In the genomic region with DNA sequence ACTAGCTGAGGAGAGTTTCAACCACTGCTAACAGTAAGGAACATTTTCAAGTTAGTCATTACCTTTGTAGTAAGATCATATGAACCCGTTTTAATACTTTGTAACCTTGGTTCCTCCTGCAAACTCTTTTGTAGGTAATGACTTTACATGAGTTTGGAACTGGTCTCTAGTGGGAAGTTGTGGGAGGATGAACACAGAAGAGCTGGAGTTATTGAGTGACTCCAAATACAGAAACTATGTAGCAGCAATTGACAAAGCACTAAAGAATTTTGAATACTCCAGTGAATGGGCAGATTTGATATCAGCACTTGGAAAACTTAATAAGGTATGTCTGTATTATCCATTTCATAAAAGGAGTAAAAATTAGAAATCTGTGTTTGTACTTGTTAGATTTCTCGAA, we compare ENCODE assay signal across 26 cellular contexts. TPM values are rescaled to one million over a fixed set of nuclear protein-coding genes. Genes with fewer than 3 reads are reported as not detected.
DNase-seq lines count a peak whose midpoint lies in the region; FAIRE-seq and TF ChIP-seq lines count a peak whose summit lies in the region.
"Had no signal": no experiment of that assay in that cellular context is flagged by ENCODE, and none has a peak within 500 bp of the region (broad histone marks: within the 10 kb centered on the region; RNA-seq: fewer than 3 reads in every experiment).

No MANE protein-coding gene starts in this region.

- H3K27me3 ChIP-seq in mammary epithelial cell (ENCODE audit: insufficient read depth, low read length) (no peaks in the 10 kb centered on the region), breast epithelium (no peaks in the 10 kb centered on the region), keratinocyte (ENCODE audit: control insufficient read depth, extremely low read depth, insufficient read depth, low read length) (no peaks in the 10 kb centered on the region)
- H3K27me3 ChIP-seq: BLaER1, neural progenitor cell, SJSA1, testis had no signal

- no peaks in the 10 kb centered on the region for H4K20me1 ChIP-seq in mammary epithelial cell (ENCODE audit: insufficient read depth, low read length)
- no peaks in the 10 kb centered on the region for H4K20me1 ChIP-seq in keratinocyte (ENCODE audit: control insufficient read depth, extremely low read depth, insufficient read depth, low read length)
- H4K20me1 ChIP-seq: BLaER1 had no signal

- peak; percentile 5 for FAIRE-seq in keratinocyte (lab: Jason Lieb, UNC)
- FAIRE-seq: small intestine had no signal

- H3K4me2 ChIP-seq in mammary epithelial cell (ENCODE audit: insufficient read depth, low read depth, low read length) (no peak overlapping the region), keratinocyte (ENCODE audit: control insufficient read depth, extremely low read depth, insufficient read depth, low read depth, low read length) (no peak overlapping the region)
- H3K4me2 ChIP-seq: BLaER1, neural progenitor cell had no signal

- TF ChIP-seq POLR2A in breast epithelium (IDR thresholded peaks at IDR 0.05): no peak

- no peaks in the 10 kb centered on the region for H3K9me1 ChIP-seq in keratinocyte (ENCODE audit: control insufficient read depth, extremely low read depth, insufficient read depth, low read length)

- no peak overlapping the region for H3K4me3 ChIP-seq in mammary epithelial cell (replicated peaks in 1 of 3; ENCODE audit: insufficient read depth in 1 of 3, low read depth in 2 of 3, low read length in 3 of 3)
- H3K4me3 ChIP-seq in breast epithelium: no peak overlapping the region
- no peak overlapping the region for H3K4me3 ChIP-seq in astrocyte of the spinal cord (ENCODE audit: low read depth, low read length)
- no peak overlapping the region for H3K4me3 ChIP-seq in keratinocyte (ENCODE audit: control insufficient read depth in 2 of 3, extremely low read depth in 1 of 3, insufficient read depth in 2 of 3, low read depth in 1 of 3, low read length in 3 of 3)
- H3K4me3 ChIP-seq: BLaER1, neural progenitor cell, SJSA1, testis had no signal

- H3K27ac ChIP-seq in mammary epithelial cell (ENCODE audit: insufficient read depth, low read depth, low read length) (no peak overlapping the region), breast epithelium (no peak overlapping the region), keratinocyte (ENCODE audit: control insufficient read depth, insufficient read depth, low read length) (no peak overlapping the region)
- H3K27ac ChIP-seq: 22Rv1, BLaER1, neural progenitor cell, SJSA1, VCaP had no signal

- H3K4me1 ChIP-seq in mammary epithelial cell (ENCODE audit: insufficient read depth, low read length): no peaks in the 10 kb centered on the region
- H3K4me1 ChIP-seq in breast epithelium: no peaks in the 10 kb centered on the region
- peaks cover 8% of the 10 kb centered on the region for H3K4me1 ChIP-seq in keratinocyte (ENCODE audit: control insufficient read depth, extremely low read depth, insufficient read depth, low read length)
- H3K4me1 ChIP-seq: BLaER1, neural progenitor cell, SJSA1 had no signal

- in situ Hi-C loops in mammary epithelial cell (cut with MboI; ENCODE audit: low sequenced_read_pairs in 2 of 2) (no loop called here), astrocyte of the spinal cord (cut with HindIII; ENCODE audit: low sequenced_read_pairs) (no loop called here)

- H3K79me2 ChIP-seq in mammary epithelial cell (ENCODE audit: insufficient read depth, low read length) (peaks cover 29% of the 10 kb centered on the region), keratinocyte (ENCODE audit: control insufficient read depth, insufficient read depth, low read length) (no peaks in the 10 kb centered on the region)

- dilution Hi-C loops in mammary epithelial cell (cut with HindIII; ENCODE audit: low sequenced_read_pairs) (no loop called here), keratinocyte (cut with MboI; ENCODE audit: extremely low pct_ligation_motif_present, low sequenced_read_pairs) (no loop called here)

- intact Hi-C loops in mammary epithelial cell (cut with micrococcal nuclease) (no loop called here), breast epithelium (cut with DNase I; ENCODE audit: low total_unique reads) (no loop called here)

- BruUV-seq in mammary epithelial cell (replicated peaks; lab: Mats Ljungman, UMichigan): no TSS peak

- H3K36me3 ChIP-seq in mammary epithelial cell (ENCODE audit: insufficient read depth, low read length) (peaks cover 2% of the 10 kb centered on the region), breast epithelium (no peaks in the 10 kb centered on the region), keratinocyte (ENCODE audit: control insufficient read depth in 2 of 2, extremely low read depth in 1 of 2, insufficient read depth in 2 of 2, low read length in 2 of 2) (peaks cover 0 to 1% of the 10 kb centered on the region in 2 experiments)
- H3K36me3 ChIP-seq: BLaER1, SJSA1 had no signal

- no peak for TF ChIP-seq CTCF in mammary epithelial cell (conservative IDR thresholded peaks at IDR 0.05 in 1 of 2, IDR thresholded peaks at IDR 0.05 in 1 of 2; ENCODE audit: extremely low read depth in 1 of 2, insufficient read depth in 1 of 2, low read depth in 1 of 2, low read length in 2 of 2)
- TF ChIP-seq CTCF in breast epithelium (IDR thresholded peaks at IDR 0.05): no peak
- TF ChIP-seq CTCF in astrocyte of the spinal cord (IDR thresholded peaks at IDR 0.05; ENCODE audit: low read depth, low read length): no peak
- TF ChIP-seq CTCF in keratinocyte (optimal IDR thresholded peaks at IDR 0.05 in 1 of 3, IDR thresholded peaks at IDR 0.05 in 1 of 3, conservative IDR thresholded peaks at IDR 0.05 in 1 of 3; ENCODE audit: extremely low read depth in 1 of 3, insufficient read depth in 2 of 3, low read length in 3 of 3): no peak

- 33% methylated on average over 2 of the region's 2 CpGs for WGBS in mammary epithelial cell (ENCODE audit: low coverage, missing lambda C conversion rate)

- no peaks in the 10 kb centered on the region for H3K9me3 ChIP-seq in mammary epithelial cell (replicated peaks; ENCODE audit: insufficient read depth, low read length)
- no peaks in the 10 kb centered on the region for H3K9me3 ChIP-seq in breast epithelium
- no peaks in the 10 kb centered on the region for H3K9me3 ChIP-seq in keratinocyte (ENCODE audit: control insufficient read depth, low read depth, low read length)
- H3K9me3 ChIP-seq: BLaER1, SJSA1, testis had no signal

- DNase-seq in mammary epithelial cell (peak; percentile 8), breast epithelium (ENCODE audit: low spot score in 2 of 2) (no peak), astrocyte of the spinal cord (ENCODE audit: low read depth, low spot score) (peak; percentile 25), keratinocyte (ENCODE audit: low read depth, low spot score) (no peak), OCI-M2 (lab: John Stamatoyannopoulos, UW; ENCODE audit: unreplicated experiment) (no peak), GF-D8 (lab: John Stamatoyannopoulos, UW) (no peak), NOMO-1 (lab: John Stamatoyannopoulos, UW; ENCODE audit: unreplicated experiment in 2 of 2) (no peak), mucosa of gallbladder (ENCODE audit: low spot score) (no peak)
- DNase-seq: activated CD4-positive, alpha-beta T cell treated with anti-CD3 and anti-CD28 coated beads, Interleukin-2, amount 10 ng/mL, durations not matched to agents 7 days and 5 days; activated CD8-positive, alpha-beta memory T cell treated with anti-CD3 and anti-CD28 coated beads, Interleukin-2, amount 10 ng/mL, durations not matched to agents 7 days and 5 days; Calu3; cortex of kidney; H9; head of caudate nucleus; left ventricle myocardium superior; NCI-H1417; NCI-H2081 treated with DMSO at 0.1 percent for 48 hours; NCI-H446 treated with DMSO at 0.1 percent for 48 hours; small intestine; stimulated activated CD4-positive, alpha-beta T cell treated with anti-CD3 and anti-CD28 coated beads, Interleukin-2, amount 100 ng/mL, for 24 hours; testis had no signal

- H2AFZ ChIP-seq in mammary epithelial cell (ENCODE audit: low read depth, low read length) (no peak overlapping the region), keratinocyte (ENCODE audit: control insufficient read depth, low read length) (no peak overlapping the region)
- H2AFZ ChIP-seq: neural progenitor cell had no signal

- no peak overlapping the region for H3K9ac ChIP-seq in mammary epithelial cell (ENCODE audit: insufficient read depth, low read length)
- H3K9ac ChIP-seq in keratinocyte (ENCODE audit: control insufficient read depth, extremely low read depth, insufficient read depth, low read length): no peak overlapping the region
- H3K9ac ChIP-seq: BLaER1, neural progenitor cell had no signal

- CTCF ChIA-PET in mammary epithelial cell (lab: Charles Lee; ENCODE audit: low non-redundant PET): no interaction called here

RNA-seq across cellular contexts. Expression of gene DOP1A, which starts 29.3 kb away (rescaled TPM):
- total RNA-seq in mammary epithelial cell: 10 to 100 TPM; 24.3 to 74.3 TPM
- polyA plus RNA-seq in mammary epithelial cell: 6.3 TPM
- polyA minus RNA-seq in mammary epithelial cell: 50.2 TPM
- total RNA-seq in breast epithelium: 10 to 100 TPM; 27.5 to 93.2 (median 56.4) TPM
- polyA plus RNA-seq in keratinocyte: 8.0 to 16.8 TPM (median 14.1 TPM) in 3 replicates
- 5.4 TPM for polyA plus RNA-seq in keratinocyte (2011; ENCODE audit: low read depth)
- 4.6 and 9.2 TPM in 2 replicates for polyA plus RNA-seq in keratinocyte (2011; cell fraction: cytosol; rRNA removed)
- 29.1 and 38.0 TPM in 2 replicates for polyA plus RNA-seq in keratinocyte (2011; cell fraction: nucleus; rRNA removed)
- 6.4 and 8.6 TPM in 2 replicates for polyA plus RNA-seq in keratinocyte (2012; ENCODE audit: low replicate concordance)
- 8.2 to 53.7 TPM (median 43.8 TPM) in 3 replicates for polyA minus RNA-seq in keratinocyte
- 13.0 TPM for polyA minus RNA-seq in keratinocyte (2011; cell fraction: cytosol; rRNA and poly(A)+ RNA removed)
- polyA minus RNA-seq in keratinocyte (2011; cell fraction: nucleus; rRNA and poly(A)+ RNA removed): 59.2 and 100 TPM in 2 replicates
- 25.7 TPM for total RNA-seq in mucosa of gallbladder

RNA-seq across cellular contexts. Expression of gene UBE3D, which starts 31.1 kb away (rescaled TPM):
- total RNA-seq in mammary epithelial cell: 1 to 10 TPM; 5.3 to 6.3 TPM
- polyA plus RNA-seq in mammary epithelial cell: 2.9 TPM
- 6.5 TPM for polyA minus RNA-seq in mammary epithelial cell
- total RNA-seq in breast epithelium: 10 to 100 TPM in 2 of 3 donors, 1 to 10 TPM in 1; 8.8 to 14.7 (median 13.5) TPM
- 4.1 to 6.3 TPM (median 4.5 TPM) in 3 replicates for polyA plus RNA-seq in keratinocyte
- 6.7 TPM for polyA plus RNA-seq in keratinocyte (2011; ENCODE audit: low read depth)
- 3.8 and 5.9 TPM in 2 replicates for polyA plus RNA-seq in keratinocyte (2011; cell fraction: cytosol; rRNA removed)
- 6.0 and 6.8 TPM in 2 replicates for polyA plus RNA-seq in keratinocyte (2011; cell fraction: nucleus; rRNA removed)
- polyA plus RNA-seq in keratinocyte (2012; ENCODE audit: low replicate concordance): 3.7 and 6.3 TPM in 2 replicates
- polyA minus RNA-seq in keratinocyte: 1.2 to 9.9 TPM (median 3.8 TPM) in 3 replicates
- 1.7 TPM for polyA minus RNA-seq in keratinocyte (2011; cell fraction: cytosol; rRNA and poly(A)+ RNA removed)
- polyA minus RNA-seq in keratinocyte (2011; cell fraction: nucleus; rRNA and poly(A)+ RNA removed): 6.5 and 16.5 TPM in 2 replicates
- total RNA-seq in mucosa of gallbladder: 3.6 TPM

Comparison
In these comparisons a context has a peak if more than half of its experiments do, and no peak if none do; other contexts are left out.
1. DNase-seq: peak in mammary epithelial cell (single experiment) and astrocyte of the spinal cord (single experiment); none in breast epithelium (0 of 2), keratinocyte (single experiment), OCI-M2 (single experiment), GF-D8 (single experiment), NOMO-1 (0 of 2) and mucosa of gallbladder (single experiment).